In the genomic region with DNA sequence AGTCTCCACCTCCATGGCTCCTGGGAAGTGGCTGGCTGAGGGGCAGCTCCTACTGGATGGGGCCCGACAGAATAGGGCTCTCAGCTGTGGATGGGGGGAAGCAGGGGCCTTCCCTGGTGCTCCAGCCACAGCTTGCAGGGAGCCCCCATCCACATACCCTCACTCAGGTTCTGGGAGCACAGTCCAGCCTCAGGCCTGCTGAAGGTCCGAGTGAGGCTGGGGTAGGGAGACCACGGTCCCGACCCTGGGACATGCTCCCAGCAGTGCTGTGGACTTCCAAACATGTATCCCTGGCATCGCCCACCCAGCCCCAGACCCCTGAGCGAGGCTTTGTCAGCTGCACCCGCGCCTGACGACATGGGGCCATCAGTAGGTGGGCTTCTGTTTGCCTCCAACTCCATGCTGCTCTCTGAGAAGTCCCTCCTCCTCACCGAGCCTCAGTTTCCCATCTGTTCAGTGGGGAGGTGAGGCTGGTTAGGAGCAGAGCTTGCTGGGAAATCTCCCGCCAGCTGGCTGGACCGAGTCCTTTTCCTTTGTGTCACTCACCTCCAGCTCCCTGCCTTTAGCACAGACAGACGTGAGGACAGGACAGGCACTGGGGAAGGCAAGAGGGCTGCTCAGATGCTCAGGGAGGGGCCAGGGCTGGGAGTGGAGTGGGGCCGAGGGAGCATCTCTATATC, we compare ENCODE assay signal across 1 cellular context.
TF ChIP-seq lines count a peak whose summit lies in the region.

No MANE protein-coding gene starts in this region.

TF ChIP-seq in HepG2, 621 proteins besides CTCF, POLR2A, EP300 and RAD21:
- TF ChIP-seq, protein P1, sequence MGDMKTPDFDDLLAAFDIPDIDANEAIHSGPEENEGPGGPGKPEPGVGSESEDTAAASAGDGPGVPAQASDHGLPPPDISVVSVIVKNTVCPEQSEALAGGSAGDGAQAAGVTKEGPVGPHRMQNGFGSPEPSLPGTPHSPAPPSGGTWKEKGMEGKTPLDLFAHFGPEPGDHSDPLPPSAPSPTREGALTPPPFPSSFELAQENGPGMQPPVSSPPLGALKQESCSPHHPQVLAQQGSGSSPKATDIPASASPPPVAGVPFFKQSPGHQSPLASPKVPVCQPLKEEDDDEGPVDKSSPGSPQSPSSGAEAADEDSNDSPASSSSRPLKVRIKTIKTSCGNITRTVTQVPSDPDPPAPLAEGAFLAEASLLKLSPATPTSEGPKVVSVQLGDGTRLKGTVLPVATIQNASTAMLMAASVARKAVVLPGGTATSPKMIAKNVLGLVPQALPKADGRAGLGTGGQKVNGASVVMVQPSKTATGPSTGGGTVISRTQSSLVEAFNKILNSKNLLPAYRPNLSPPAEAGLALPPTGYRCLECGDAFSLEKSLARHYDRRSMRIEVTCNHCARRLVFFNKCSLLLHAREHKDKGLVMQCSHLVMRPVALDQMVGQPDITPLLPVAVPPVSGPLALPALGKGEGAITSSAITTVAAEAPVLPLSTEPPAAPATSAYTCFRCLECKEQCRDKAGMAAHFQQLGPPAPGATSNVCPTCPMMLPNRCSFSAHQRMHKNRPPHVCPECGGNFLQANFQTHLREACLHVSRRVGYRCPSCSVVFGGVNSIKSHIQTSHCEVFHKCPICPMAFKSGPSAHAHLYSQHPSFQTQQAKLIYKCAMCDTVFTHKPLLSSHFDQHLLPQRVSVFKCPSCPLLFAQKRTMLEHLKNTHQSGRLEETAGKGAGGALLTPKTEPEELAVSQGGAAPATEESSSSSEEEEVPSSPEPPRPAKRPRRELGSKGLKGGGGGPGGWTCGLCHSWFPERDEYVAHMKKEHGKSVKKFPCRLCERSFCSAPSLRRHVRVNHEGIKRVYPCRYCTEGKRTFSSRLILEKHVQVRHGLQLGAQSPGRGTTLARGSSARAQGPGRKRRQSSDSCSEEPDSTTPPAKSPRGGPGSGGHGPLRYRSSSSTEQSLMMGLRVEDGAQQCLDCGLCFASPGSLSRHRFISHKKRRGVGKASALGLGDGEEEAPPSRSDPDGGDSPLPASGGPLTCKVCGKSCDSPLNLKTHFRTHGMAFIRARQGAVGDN (CRISPR knock-in tag; IDR thresholded peaks at IDR 0.05), result 0 out of 2 replicates have a peak, but pooled peaks have one; percentile 19
- TF ChIP-seq ZNF816 (CRISPR knock-in tag; IDR thresholded peaks at IDR 0.05; ENCODE audit: borderline replicate concordance), result no peak
